8 cellular contexts compared by ENCODE assay signal in genomic region chr2:54838585-54839035, GRCh38.
DNase-seq lines count a peak whose midpoint lies in the region; ATAC-seq and TF ChIP-seq lines count a peak whose summit lies in the region.

No MANE protein-coding gene starts in this region.

- no peaks in the 10 kb centered on the region for H3K4me1 ChIP-seq in right atrium auricular region

- intact Hi-C loops in sciatic nerve (cut with DNase I), result no loop called here

- H3K4me3 ChIP-seq in MG63 (no peak overlapping the region), right atrium auricular region (no peak overlapping the region)

- peak; percentile 69 for DNase-seq in Daoy (ENCODE audit: low read depth)
- peak; percentile 55 for DNase-seq in MG63
- DNase-seq in T follicular helper cell (ENCODE audit: low read depth), result peak; percentile 36
- DNase-seq in amniotic epithelial cell (ENCODE audit: low read depth), result peak; percentile 60
- DNase-seq in right atrium auricular region (ENCODE audit: low spot score), result peak; percentile 74
- DNase-seq in sciatic nerve (ENCODE audit: low spot score), result peak; percentile 79

- TF ChIP-seq CTCF in right atrium auricular region (IDR thresholded peaks at IDR 0.05), result peak; percentile 71 to 92

- H3K27ac ChIP-seq in right atrium auricular region, result no peak overlapping the region

- H3K27me3 ChIP-seq in MG63, result no peaks in the 10 kb centered on the region
- H3K27me3 ChIP-seq in right atrium auricular region, result no peaks in the 10 kb centered on the region

- peak; percentile 81 for ATAC-seq in GM21723 (IDR thresholded peaks at IDR 0.05; ENCODE audit: unreplicated experiment)
- ATAC-seq in sciatic nerve, result peak; percentile 87
- no peak for ATAC-seq in GM19455 (IDR thresholded peaks at IDR 0.05; ENCODE audit: unreplicated experiment)

- no peaks in the 10 kb centered on the region for H3K9me3 ChIP-seq in MG63
- H3K9me3 ChIP-seq in right atrium auricular region, result no peaks in the 10 kb centered on the region

- H3K36me3 ChIP-seq in MG63 (no peaks in the 10 kb centered on the region), right atrium auricular region (no peaks in the 10 kb centered on the region)
